ENCODE assay signal across 12 cellular contexts in the genomic region with DNA sequence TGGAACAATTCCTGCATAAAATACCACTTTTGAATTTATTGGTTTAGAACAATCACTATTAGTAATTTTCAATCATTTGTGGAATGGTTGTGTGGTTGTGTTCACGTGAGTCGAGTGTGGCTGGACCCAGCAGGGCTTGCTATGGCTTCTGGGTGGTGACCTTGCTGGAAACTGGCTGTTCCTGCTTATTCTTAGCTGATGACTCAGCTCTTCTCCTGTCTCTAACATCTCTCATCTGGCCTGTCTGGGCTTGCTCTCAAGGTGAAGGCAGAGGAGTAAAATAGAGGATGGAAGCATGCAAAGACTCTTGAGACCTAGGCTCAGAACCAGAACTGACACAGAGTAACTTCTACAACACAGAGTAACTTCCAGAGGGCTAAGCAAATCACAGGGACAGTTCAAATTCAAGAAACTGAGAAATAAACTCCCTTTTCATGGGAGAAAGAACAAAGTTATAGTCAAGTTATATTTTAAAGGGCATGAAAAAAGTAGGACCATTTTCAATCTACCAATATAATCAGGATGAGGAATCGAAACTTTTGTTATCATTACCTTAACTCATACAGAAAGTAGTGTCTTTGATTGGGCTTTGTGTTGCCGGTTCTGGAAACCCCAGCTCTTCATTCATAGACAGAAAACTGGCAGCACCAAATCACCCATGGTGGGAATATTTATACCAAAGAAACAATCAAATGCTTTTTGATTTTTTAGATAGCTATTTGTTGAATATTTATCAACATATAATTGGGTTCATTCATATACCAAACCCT.
DNase-seq lines count a peak whose midpoint lies in the region; ATAC-seq, FAIRE-seq and TF ChIP-seq lines count a peak whose summit lies in the region.
"Had no signal": no experiment of that assay in that cellular context is flagged by ENCODE, and none has a peak within 500 bp of the region (broad histone marks: within the 10 kb centered on the region; RNA-seq: fewer than 3 reads in every experiment).

No MANE protein-coding gene starts in this region.

- H3K4me3 Mint-ChIP-seq in astrocyte (ENCODE audit: unreplicated experiment), result no peak overlapping the region
- no peak overlapping the region for H3K4me3 Mint-ChIP-seq in neural progenitor cell
- H3K4me3 Mint-ChIP-seq: dendritic cell treated with granulocyte-macrophage colony-stimulating factor and Interleukin-4, amounts not matched to agents 40 ng/mL and 50 ng/mL, for 4 days; T-helper 1 cell treated with Interleukin-12 subunit alpha and Interleukin-12 subunit beta and Interleukin-4 antibody, amounts not matched to agents 30 μg/mL and 1 μg/mL, for 36 hours had no signal

- H2AFZ ChIP-seq in astrocyte (ENCODE audit: low read depth, low read length) (peak overlapping the region; percentile 13), neural progenitor cell (replicated peaks) (peak overlapping the region; percentile 60)

- ATAC-seq in GM19351 (IDR thresholded peaks at IDR 0.05; ENCODE audit: unreplicated experiment), result no peak

- H3F3A ChIP-seq in neural progenitor cell (ENCODE audit: low read depth), result no peaks in the 10 kb centered on the region

- H3K4me3 ChIP-seq in astrocyte (ENCODE audit: insufficient read depth, low read depth, low read length) (no peak overlapping the region), neural progenitor cell (no peak overlapping the region), foreskin fibroblast (ENCODE audit: low read depth in 1 of 2, low read length in 2 of 2) (no peak overlapping the region)

- H3K9me3 ChIP-seq in astrocyte (ENCODE audit: insufficient read depth, low read depth, low read length) (no peaks in the 10 kb centered on the region), neural progenitor cell (ENCODE audit: low read depth) (no peaks in the 10 kb centered on the region)

- no peak for FAIRE-seq in astrocyte (lab: Jason Lieb, UNC)

- TF ChIP-seq CTCF in astrocyte (IDR thresholded peaks at IDR 0.05; ENCODE audit: insufficient read depth, low read depth, low read length) (no peak), neural progenitor cell (IDR thresholded peaks at IDR 0.05) (no peak), foreskin fibroblast (IDR thresholded peaks at IDR 0.05; ENCODE audit: low read depth, low read length) (no peak)

- H3K27ac Mint-ChIP-seq in astrocyte (ENCODE audit: unreplicated experiment) (peak overlapping the region; percentile 94), neural progenitor cell (peak overlapping the region; percentile 62)
- H3K27ac Mint-ChIP-seq: dendritic cell treated with granulocyte-macrophage colony-stimulating factor and Interleukin-4, amounts not matched to agents 40 ng/mL and 50 ng/mL, for 4 days; T-helper 1 cell treated with Interleukin-12 subunit alpha and Interleukin-12 subunit beta and Interleukin-4 antibody, amounts not matched to agents 30 μg/mL and 1 μg/mL, for 36 hours had no signal

- DNase-seq in GDM1 (lab: John Stamatoyannopoulos, UW), result peak; percentile 3
- DNase-seq in HT-29 (ENCODE audit: low spot score), result peak; percentile 45
- peak; percentile 69 for DNase-seq in astrocyte (ENCODE audit: low read depth)
- DNase-seq in neural progenitor cell (ENCODE audit: low spot score), result no peak
- no peak for DNase-seq in globus pallidus (ENCODE audit: low spot score)
- no peak for DNase-seq in foreskin fibroblast
- no peak for DNase-seq in NCI-H1092 treated with DMSO at 0.1 percent for 48 hours (lab: John Stamatoyannopoulos, UW)
- DNase-seq: DND-41, NCI-H146 had no signal

- H3K79me2 ChIP-seq in astrocyte (ENCODE audit: insufficient read depth, low read length) (no peaks in the 10 kb centered on the region), neural progenitor cell (ENCODE audit: low read depth) (no peaks in the 10 kb centered on the region)

- H3K36me3 Mint-ChIP-seq in astrocyte (ENCODE audit: low read depth, unreplicated experiment), result no peaks in the 10 kb centered on the region
- H3K36me3 Mint-ChIP-seq in neural progenitor cell, result no peaks in the 10 kb centered on the region

- no peak overlapping the region for H3K4me2 ChIP-seq in astrocyte (ENCODE audit: low read length)
- H3K4me2 ChIP-seq in neural progenitor cell, result no peak overlapping the region

- H3K4me1 Mint-ChIP-seq in astrocyte (ENCODE audit: low read depth, unreplicated experiment), result peaks cover 25% of the 10 kb centered on the region
- H3K4me1 Mint-ChIP-seq in neural progenitor cell, result peaks cover 9% of the 10 kb centered on the region

- no peak overlapping the region for H3K9ac ChIP-seq in astrocyte (ENCODE audit: low read length)
- H3K9ac ChIP-seq in neural progenitor cell, result no peak overlapping the region

- H3K27ac ChIP-seq in astrocyte (ENCODE audit: low read depth, low read length) (no peak overlapping the region), neural progenitor cell (no peak overlapping the region)

- H3K4me1 ChIP-seq in astrocyte (ENCODE audit: insufficient read depth, low read length) (no peaks in the 10 kb centered on the region), neural progenitor cell (peaks cover 7% of the 10 kb centered on the region)

- H3K9me3 Mint-ChIP-seq in astrocyte (ENCODE audit: unreplicated experiment) (no peaks in the 10 kb centered on the region), neural progenitor cell (no peaks in the 10 kb centered on the region)

- H3K27me3 Mint-ChIP-seq in astrocyte (ENCODE audit: low read depth, unreplicated experiment) (no peaks in the 10 kb centered on the region), neural progenitor cell (ENCODE audit: insufficient read depth, low read depth) (no peaks in the 10 kb centered on the region)
- H3K27me3 Mint-ChIP-seq: dendritic cell treated with granulocyte-macrophage colony-stimulating factor and Interleukin-4, amounts not matched to agents 40 ng/mL and 50 ng/mL, for 4 days had no signal

- no peaks in the 10 kb centered on the region for H3K36me3 ChIP-seq in astrocyte (ENCODE audit: insufficient read depth, low read length)
- H3K36me3 ChIP-seq in neural progenitor cell, result no peaks in the 10 kb centered on the region

- H4K20me1 ChIP-seq in astrocyte (ENCODE audit: insufficient read depth, low read length) (no peaks in the 10 kb centered on the region), neural progenitor cell (ENCODE audit: low read depth) (no peaks in the 10 kb centered on the region)

- H3K27me3 ChIP-seq in astrocyte (ENCODE audit: insufficient read depth, low read length), result no peaks in the 10 kb centered on the region
- no peaks in the 10 kb centered on the region for H3K27me3 ChIP-seq in neural progenitor cell

Comparison
In these comparisons a context has a peak if more than half of its experiments do, and no peak if none do; other contexts are left out.
1. DNase-seq: peak in GDM1 (single experiment), HT-29 (single experiment) and astrocyte (single experiment); none in neural progenitor cell (single experiment), globus pallidus (single experiment), foreskin fibroblast (0 of 2) and NCI-H1092 treated with DMSO at 0.1 percent for 48 hours (single experiment).